In genomic region chr18:74292541-74292858, GRCh38 we compare ENCODE assay signal across 1 cellular context.
TF ChIP-seq lines count a peak whose summit lies in the region.

No MANE protein-coding gene starts in this region.

TF ChIP-seq in HepG2, 621 proteins besides CTCF, POLR2A, EP300 and RAD21 (continues in another document):
- TF ChIP-seq SETDB1 (CRISPR knock-in tag; IDR thresholded peaks at IDR 0.05; ENCODE audit: borderline replicate concordance): no peak
- 0 out of 2 replicates have a peak, but pooled peaks have one; percentile 40 for TF ChIP-seq ZSCAN30 (CRISPR knock-in tag; IDR thresholded peaks at IDR 0.05)
- TF ChIP-seq XBP1 (CRISPR knock-in tag; IDR thresholded peaks at IDR 0.05): no peak
- 0 out of 2 replicates have a peak, but pooled peaks have one; percentile 8 for TF ChIP-seq ZSCAN31 (CRISPR knock-in tag; IDR thresholded peaks at IDR 0.05; ENCODE audit: low read depth)
- no peak for TF ChIP-seq MIXL1 (CRISPR knock-in tag; IDR thresholded peaks at IDR 0.05)
- no peak for TF ChIP-seq CEBPG (CRISPR knock-in tag; IDR thresholded peaks at IDR 0.05)
- no peak for TF ChIP-seq ZKSCAN8 (CRISPR knock-in tag; IDR thresholded peaks at IDR 0.05; ENCODE audit: borderline replicate concordance)
- 0 out of 2 replicates have a peak, but pooled peaks have one; percentile 46 for TF ChIP-seq ZNF564 (CRISPR knock-in tag; IDR thresholded peaks at IDR 0.05)
- TF ChIP-seq WIZ (CRISPR knock-in tag; IDR thresholded peaks at IDR 0.05): peak; percentile 20; the same call in 1 of the 2 replicates
- TF ChIP-seq NR2C2 (CRISPR knock-in tag; IDR thresholded peaks at IDR 0.05; ENCODE audit: borderline replicate concordance): no peak
- 0 out of 2 replicates have a peak, but pooled peaks have one; percentile 81 for TF ChIP-seq ZNF746 (CRISPR knock-in tag; IDR thresholded peaks at IDR 0.05)
- TF ChIP-seq ZNF569 (CRISPR knock-in tag; IDR thresholded peaks at IDR 0.05; ENCODE audit: borderline replicate concordance): no peak
- TF ChIP-seq HNF1A (IDR thresholded peaks at IDR 0.05; ENCODE audit: low read depth): no peak
- TF ChIP-seq HNF1A (CRISPR knock-in tag; IDR thresholded peaks at IDR 0.05; ENCODE audit: borderline replicate concordance): peak; percentile 27; the same call in 1 of the 2 replicates
- TF ChIP-seq PRDM15 (CRISPR knock-in tag; IDR thresholded peaks at IDR 0.05): no peak
- no peak for TF ChIP-seq SP4 (CRISPR knock-in tag; IDR thresholded peaks at IDR 0.05)
- TF ChIP-seq NCOR1 (IDR thresholded peaks at IDR 0.05; ENCODE audit: borderline replicate concordance, low read length): peak; percentile 45; the same call in 1 of the 2 replicates
- TF ChIP-seq SP140L (CRISPR knock-in tag; IDR thresholded peaks at IDR 0.05; ENCODE audit: borderline replicate concordance): peak; percentile 1; the same call in 1 of the 2 replicates
- no peak for TF ChIP-seq ZNF839 (CRISPR knock-in tag; IDR thresholded peaks at IDR 0.05; ENCODE audit: borderline replicate concordance)
- TF ChIP-seq ZFY (CRISPR knock-in tag; IDR thresholded peaks at IDR 0.05): peak; percentile 54
- TF ChIP-seq CEBPZ (IDR thresholded peaks at IDR 0.05; ENCODE audit: low read length): no peak
- TF ChIP-seq ZBTB37 (CRISPR knock-in tag; IDR thresholded peaks at IDR 0.05): no peak
- no peak for TF ChIP-seq THYN1 (CRISPR knock-in tag; IDR thresholded peaks at IDR 0.05; ENCODE audit: borderline replicate concordance, low read depth)
- TF ChIP-seq MAZ (IDR thresholded peaks at IDR 0.05; ENCODE audit: borderline replicate concordance, low read depth, low read length): no peak
- TF ChIP-seq MAZ (CRISPR knock-in tag; IDR thresholded peaks at IDR 0.05; ENCODE audit: low read depth): 0 out of 2 replicates have a peak, but pooled peaks have one; percentile 12
- peak; percentile 21; the same call in 1 of the 2 replicates for TF ChIP-seq KLF6 (CRISPR knock-in tag; IDR thresholded peaks at IDR 0.05)
- TF ChIP-seq ZNF280D (CRISPR knock-in tag; IDR thresholded peaks at IDR 0.05): no peak
- TF ChIP-seq ZNF672 (CRISPR knock-in tag; IDR thresholded peaks at IDR 0.05): no peak
- no peak for TF ChIP-seq LCORL (IDR thresholded peaks at IDR 0.05)
- TF ChIP-seq LCORL (CRISPR knock-in tag; IDR thresholded peaks at IDR 0.05): 0 out of 2 replicates have a peak, but pooled peaks have one; percentile 11
- peak; percentile 16; the same call in 1 of the 2 replicates for TF ChIP-seq NFIC (IDR thresholded peaks at IDR 0.05; ENCODE audit: low read length)
- TF ChIP-seq FLYWCH1 (CRISPR knock-in tag; IDR thresholded peaks at IDR 0.05): 0 out of 2 replicates have a peak, but pooled peaks have one; percentile 55
- 0 out of 2 replicates have a peak, but pooled peaks have one; percentile 12 for TF ChIP-seq TCF7L2 (IDR thresholded peaks at IDR 0.05; ENCODE audit: low read depth, low read length)
- TF ChIP-seq ZFX (CRISPR knock-in tag; IDR thresholded peaks at IDR 0.05; ENCODE audit: low read depth): peak; percentile 13
- TF ChIP-seq NAIF1 (CRISPR knock-in tag; IDR thresholded peaks at IDR 0.05; ENCODE audit: borderline replicate concordance): 0 out of 2 replicates have a peak, but pooled peaks have one; percentile 9
- no peak for TF ChIP-seq MBD4 (IDR thresholded peaks at IDR 0.05; ENCODE audit: borderline replicate concordance, low read length)
- TF ChIP-seq ZNF609 (CRISPR knock-in tag; IDR thresholded peaks at IDR 0.05; ENCODE audit: borderline replicate concordance): no peak
- peak; percentile 74 for TF ChIP-seq U2AF1 (optimal IDR thresholded peaks at IDR 0.05; ENCODE audit: low read depth, low read length)
- TF ChIP-seq ZNF703 (CRISPR knock-in tag; IDR thresholded peaks at IDR 0.05; ENCODE audit: borderline replicate concordance): peak; percentile 62
- no peak; the same call in 1 of the 2 replicates for TF ChIP-seq ARNT2 (CRISPR knock-in tag; IDR thresholded peaks at IDR 0.05; ENCODE audit: low read depth)
